Comparison of ENCODE assay signal across 8 cellular contexts in genomic region chr12:10212623-10213131, GRCh38. TPM values are rescaled to one million over a fixed set of nuclear protein-coding genes. Genes with fewer than 3 reads are reported as not detected.
DNase-seq lines count a peak whose midpoint lies in the region; ATAC-seq, FAIRE-seq and TF ChIP-seq lines count a peak whose summit lies in the region.

Gene GABARAPL1 (plus strand): TSS chr12:10212877. CDS start chr12:10213130, 253 bp downstream.

- peak within 1 kb of the TSS; percentile 64 for H3K27ac ChIP-seq in MM.1S (ENCODE audit: low read length)
- peak within 1 kb of the TSS; percentile 99 for H3K27ac ChIP-seq in astrocyte (ENCODE audit: low read depth, low read length)
- H3K27ac ChIP-seq in rectal smooth muscle tissue (ENCODE audit: low read depth, low read length), result peak within 1 kb of the TSS; percentile 100
- peak within 1 kb of the TSS; percentile 98 for H3K27ac ChIP-seq in urinary bladder (ENCODE audit: low read depth)

- peaks cover 15% of the 10 kb centered on the region for H3K4me1 ChIP-seq in MM.1S (ENCODE audit: low read length)
- peaks cover 7% of the 10 kb centered on the region for H3K4me1 ChIP-seq in astrocyte (ENCODE audit: insufficient read depth, low read length)
- H3K4me1 ChIP-seq in rectal smooth muscle tissue (ENCODE audit: control insufficient read depth, insufficient read depth, low read length), result peaks cover 5% of the 10 kb centered on the region
- no peaks in the 10 kb centered on the region for H3K4me1 ChIP-seq in urinary bladder (ENCODE audit: insufficient read depth)

- H3K4me2 ChIP-seq in MM.1S (ENCODE audit: low read depth, low read length) (peak within 1 kb of the TSS; percentile 72), astrocyte (ENCODE audit: low read length) (peak within 1 kb of the TSS; percentile 96)

- H3K9ac ChIP-seq in MM.1S (ENCODE audit: low read length) (peak within 1 kb of the TSS; percentile 77), astrocyte (ENCODE audit: low read length) (peak within 1 kb of the TSS; percentile 99), rectal smooth muscle tissue (ENCODE audit: low read length) (peak within 1 kb of the TSS; percentile 97)

- peak; percentile 54 for ATAC-seq in GM21717 (IDR thresholded peaks at IDR 0.05; ENCODE audit: unreplicated experiment)

- H2AFZ ChIP-seq in MM.1S (ENCODE audit: low read length), result peak within 1 kb of the TSS; percentile 78
- H2AFZ ChIP-seq in astrocyte (ENCODE audit: low read depth, low read length), result peak within 1 kb of the TSS; percentile 73

- no peaks in the 10 kb centered on the region for H3K27me3 Mint-ChIP-seq in astrocyte (ENCODE audit: low read depth, unreplicated experiment)

- DNase-seq in D721Med (ENCODE audit: insufficient read length, low spot score), result peak; percentile 55
- DNase-seq in MM.1S, result peak; percentile 63
- DNase-seq in T-helper 22 cell (ENCODE audit: low read depth), result peak; percentile 73
- DNase-seq in astrocyte (ENCODE audit: low read depth), result peak; percentile 61
- DNase-seq in hepatic stellate cell (ENCODE audit: low spot score), result peak; percentile 82

- peaks cover 14% of the 10 kb centered on the region for H3F3A ChIP-seq in MM.1S (ENCODE audit: insufficient read depth, low read length)

- WGBS in urinary bladder, result under 1% methylated on average over 36 of the region's 36 CpGs

- no peaks in the 10 kb centered on the region for H3K9me2 ChIP-seq in MM.1S (replicated peaks; ENCODE audit: insufficient read depth, low read length)

- FAIRE-seq in D721Med (lab: Jason Lieb, UNC) (no peak), astrocyte (lab: Jason Lieb, UNC) (no peak)

- H3K27me3 ChIP-seq in MM.1S (replicated peaks; ENCODE audit: insufficient read depth, low read length) (peaks cover 6% of the 10 kb centered on the region), astrocyte (ENCODE audit: insufficient read depth, low read length) (no peaks in the 10 kb centered on the region), rectal smooth muscle tissue (ENCODE audit: control insufficient read depth, insufficient read depth, low read length) (no peaks in the 10 kb centered on the region)

- H4K20me1 ChIP-seq in MM.1S (ENCODE audit: insufficient read depth, low read length) (no peaks in the 10 kb centered on the region), astrocyte (ENCODE audit: insufficient read depth, low read length) (peaks cover 16% of the 10 kb centered on the region)

- H3K79me2 ChIP-seq in MM.1S (ENCODE audit: low read length), result 0 out of 2 replicates have a peak, but pooled peaks cover 7% of the 10 kb centered on the region
- peaks cover 37% of the 10 kb centered on the region for H3K79me2 ChIP-seq in astrocyte (ENCODE audit: insufficient read depth, low read length)

- peak within 1 kb of the TSS; percentile 83 for H3K4me3 ChIP-seq in MM.1S (ENCODE audit: low read length)
- H3K4me3 ChIP-seq in astrocyte (ENCODE audit: insufficient read depth, low read depth, low read length), result peak within 1 kb of the TSS; percentile 92
- peak within 1 kb of the TSS; percentile 97 for H3K4me3 ChIP-seq in rectal smooth muscle tissue (ENCODE audit: low read length)
- H3K4me3 ChIP-seq in urinary bladder (ENCODE audit: low read depth, low read length), result peak within 1 kb of the TSS; percentile 55

- no peaks in the 10 kb centered on the region for H3K9me3 Mint-ChIP-seq in astrocyte (ENCODE audit: unreplicated experiment)

- H3K36me3 Mint-ChIP-seq in astrocyte (ENCODE audit: low read depth, unreplicated experiment), result no peaks in the 10 kb centered on the region

- no peak for TF ChIP-seq CTCF in D721Med (IDR thresholded peaks at IDR 0.05; ENCODE audit: insufficient read depth, missing control alignments)
- no peak for TF ChIP-seq CTCF in MM.1S (IDR thresholded peaks at IDR 0.05; ENCODE audit: low read length)
- no peak for TF ChIP-seq CTCF in astrocyte (IDR thresholded peaks at IDR 0.05; ENCODE audit: insufficient read depth, low read depth, low read length)

- no peaks in the 10 kb centered on the region for H3K36me3 ChIP-seq in MM.1S (replicated peaks; ENCODE audit: insufficient read depth, low read length)
- no peaks in the 10 kb centered on the region for H3K36me3 ChIP-seq in astrocyte (ENCODE audit: insufficient read depth, low read length)
- H3K36me3 ChIP-seq in rectal smooth muscle tissue (ENCODE audit: control insufficient read depth, insufficient read depth, low read length), result no peaks in the 10 kb centered on the region
- H3K36me3 ChIP-seq in urinary bladder (ENCODE audit: insufficient read depth), result no peaks in the 10 kb centered on the region

- peaks cover 5% of the 10 kb centered on the region for H3K4me1 Mint-ChIP-seq in astrocyte (ENCODE audit: low read depth, unreplicated experiment)

- H3K4me3 Mint-ChIP-seq in astrocyte (ENCODE audit: unreplicated experiment), result peak within 1 kb of the TSS; percentile 97

- no peaks in the 10 kb centered on the region for H3K9me3 ChIP-seq in MM.1S (replicated peaks; ENCODE audit: insufficient read depth, low read length)
- H3K9me3 ChIP-seq in astrocyte (ENCODE audit: insufficient read depth, low read depth, low read length), result no peaks in the 10 kb centered on the region

- H3K27ac Mint-ChIP-seq in astrocyte (ENCODE audit: unreplicated experiment), result peak within 1 kb of the TSS; percentile 100

RNA-seq across cellular contexts. Expression of gene GABARAPL1, which starts in this region (rescaled TPM):
- total RNA-seq in astrocyte (108 and 119 TPM in 2 replicates), urinary bladder (38.0 TPM)
- 138 TPM for polyA plus RNA-seq in urinary bladder

Comparison
In these comparisons a context has a peak if more than half of its experiments do, and no peak if none do; other contexts are left out.
1. Peak in every context shown above with its lines: DNase-seq, ATAC-seq, H3K4me3 ChIP-seq and H3K27ac ChIP-seq.